ENCODE assay signal across 9 cellular contexts in genomic region chr12:71277866-71278265, GRCh38.
"Had no signal": no experiment of that assay in that cellular context is flagged by ENCODE, and none has a peak within 500 bp of the region (broad histone marks: within the 10 kb centered on the region; RNA-seq: fewer than 3 reads in every experiment).

No MANE protein-coding gene starts in this region.

- FAIRE-seq: HepG2 had no signal

- H3K9me3 ChIP-seq: HAP-1 had no signal

- H3K27ac ChIP-seq: HL-60 had no signal

- H3K4me3 ChIP-seq: HAP-1 had no signal

- ATAC-seq: HCT116, HepG2 had no signal

- H3K36me3 ChIP-seq: HAP-1 had no signal

- H3K27ac Mint-ChIP-seq: HFFc6, IgD-negative memory B cell had no signal

- H3K4me3 Mint-ChIP-seq: HFFc6, IgD-negative memory B cell had no signal

- H3K4me1 Mint-ChIP-seq: IgD-negative memory B cell had no signal

- H3K4me1 ChIP-seq: HAP-1 had no signal

- DNase-seq: GOT3, H7, HFFc6, KG1 had no signal

- H3K36me3 Mint-ChIP-seq: IgD-negative memory B cell had no signal
